ENCODE assay signal across 8 cellular contexts in genomic region chr17:31487648-31488263, GRCh38.
DNase-seq lines count a peak whose midpoint lies in the region; ATAC-seq, FAIRE-seq and TF ChIP-seq lines count a peak whose summit lies in the region.

No MANE protein-coding gene starts in this region.

- peak; percentile 26 for TF ChIP-seq CTCF in VCaP (conservative IDR thresholded peaks at IDR 0.05)

- ATAC-seq in HG02981 (IDR thresholded peaks at IDR 0.05; ENCODE audit: unreplicated experiment), result peak; percentile 53

- H3K27ac ChIP-seq in VCaP, result peak overlapping the region; percentile 85

- DNase-seq in GM18507 (ENCODE audit: extremely low spot score, insufficient read length, low read depth), result peak; percentile 96
- peak; percentile 36 for DNase-seq in NCI-H2081 treated with DMSO at 0.1 percent for 48 hours (lab: John Stamatoyannopoulos, UW)
- peak; percentile 98 to 99 for DNase-seq in T47D (ENCODE audit: low read depth in 1 of 2, low spot score in 1 of 2)
- peak; percentile 21 for DNase-seq in iris pigment epithelial cell (ENCODE audit: low read depth)
- peak; percentile 79 to 89 for DNase-seq in stimulated activated CD4-positive, alpha-beta T cell treated with anti-CD3 and anti-CD28 coated beads, Interleukin-12 subunit alpha, Interleukin-12 subunit beta, amount 100 ng/mL, for 24 hours (ENCODE audit: low read depth in 2 of 2)
- DNase-seq in GF-D8 (lab: John Stamatoyannopoulos, UW), result no peak

- in situ Hi-C loops in T47D (cut with HindIII; ENCODE audit: low pct_unique_long_range_greater_than_20kb, low sequenced_read_pairs), result no loop called here

- peak; percentile 58 for FAIRE-seq in GM18507 (lab: Jason Lieb, UNC)
